Comparison of ENCODE assay signal across 1 cellular context in the genomic region with DNA sequence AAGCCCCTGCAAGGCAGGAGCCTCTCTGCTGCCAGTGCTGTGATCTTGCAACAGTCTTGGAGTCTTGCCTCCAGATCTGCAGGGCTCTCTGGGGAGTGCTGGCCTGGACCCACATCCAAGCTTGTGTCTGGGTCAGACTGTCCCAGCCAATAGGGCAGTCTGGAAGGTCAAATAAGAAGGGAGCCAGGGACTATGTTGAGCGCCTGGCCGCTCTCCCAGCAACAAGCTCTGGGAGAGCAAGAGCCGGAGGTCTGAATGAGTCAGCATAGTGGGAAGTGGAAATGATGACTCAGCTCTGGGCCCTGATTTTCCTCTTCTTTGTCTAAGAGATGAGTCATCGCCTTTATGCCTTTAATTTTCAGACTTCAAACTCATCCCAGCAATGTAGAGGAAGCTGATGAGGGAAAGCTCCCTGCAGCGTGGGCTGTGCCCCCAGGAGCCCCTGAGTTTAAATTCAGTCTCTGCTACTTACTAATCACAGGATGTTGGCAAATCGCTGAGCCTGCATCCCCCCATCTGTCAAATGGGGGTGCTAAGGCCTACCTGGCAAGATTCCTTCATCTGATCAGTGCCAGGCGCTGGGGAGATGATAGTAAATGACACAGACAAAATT.
TF ChIP-seq lines count a peak whose summit lies in the region.

No MANE protein-coding gene starts in this region.

TF ChIP-seq in HepG2, 621 proteins besides CTCF, POLR2A, EP300 and RAD21 (continued from another document and continues in another):
- TF ChIP-seq, protein P1, sequence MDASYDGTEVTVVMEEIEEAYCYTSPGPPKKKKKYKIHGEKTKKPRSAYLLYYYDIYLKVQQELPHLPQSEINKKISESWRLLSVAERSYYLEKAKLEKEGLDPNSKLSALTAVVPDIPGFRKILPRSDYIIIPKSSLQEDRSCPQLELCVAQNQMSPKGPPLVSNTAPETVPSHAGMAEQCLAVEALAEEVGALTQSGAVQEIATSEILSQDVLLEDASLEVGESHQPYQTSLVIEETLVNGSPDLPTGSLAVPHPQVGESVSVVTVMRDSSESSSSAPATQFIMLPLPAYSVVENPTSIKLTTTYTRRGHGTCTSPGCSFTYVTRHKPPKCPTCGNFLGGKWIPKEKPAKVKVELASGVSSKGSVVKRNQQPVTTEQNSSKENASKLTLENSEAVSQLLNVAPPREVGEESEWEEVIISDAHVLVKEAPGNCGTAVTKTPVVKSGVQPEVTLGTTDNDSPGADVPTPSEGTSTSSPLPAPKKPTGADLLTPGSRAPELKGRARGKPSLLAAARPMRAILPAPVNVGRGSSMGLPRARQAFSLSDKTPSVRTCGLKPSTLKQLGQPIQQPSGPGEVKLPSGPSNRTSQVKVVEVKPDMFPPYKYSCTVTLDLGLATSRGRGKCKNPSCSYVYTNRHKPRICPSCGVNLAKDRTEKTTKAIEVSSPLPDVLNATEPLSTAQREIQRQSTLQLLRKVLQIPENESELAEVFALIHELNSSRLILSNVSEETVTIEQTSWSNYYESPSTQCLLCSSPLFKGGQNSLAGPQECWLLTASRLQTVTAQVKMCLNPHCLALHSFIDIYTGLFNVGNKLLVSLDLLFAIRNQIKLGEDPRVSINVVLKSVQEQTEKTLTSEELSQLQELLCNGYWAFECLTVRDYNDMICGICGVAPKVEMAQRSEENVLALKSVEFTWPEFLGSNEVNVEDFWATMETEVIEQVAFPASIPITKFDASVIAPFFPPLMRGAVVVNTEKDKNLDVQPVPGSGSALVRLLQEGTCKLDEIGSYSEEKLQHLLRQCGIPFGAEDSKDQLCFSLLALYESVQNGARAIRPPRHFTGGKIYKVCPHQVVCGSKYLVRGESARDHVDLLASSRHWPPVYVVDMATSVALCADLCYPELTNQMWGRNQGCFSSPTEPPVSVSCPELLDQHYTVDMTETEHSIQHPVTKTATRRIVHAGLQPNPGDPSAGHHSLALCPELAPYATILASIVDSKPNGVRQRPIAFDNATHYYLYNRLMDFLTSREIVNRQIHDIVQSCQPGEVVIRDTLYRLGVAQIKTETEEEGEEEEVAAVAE (CRISPR knock-in tag; IDR thresholded peaks at IDR 0.05; ENCODE audit: borderline replicate concordance), result no peak
- TF ChIP-seq, protein P2, sequence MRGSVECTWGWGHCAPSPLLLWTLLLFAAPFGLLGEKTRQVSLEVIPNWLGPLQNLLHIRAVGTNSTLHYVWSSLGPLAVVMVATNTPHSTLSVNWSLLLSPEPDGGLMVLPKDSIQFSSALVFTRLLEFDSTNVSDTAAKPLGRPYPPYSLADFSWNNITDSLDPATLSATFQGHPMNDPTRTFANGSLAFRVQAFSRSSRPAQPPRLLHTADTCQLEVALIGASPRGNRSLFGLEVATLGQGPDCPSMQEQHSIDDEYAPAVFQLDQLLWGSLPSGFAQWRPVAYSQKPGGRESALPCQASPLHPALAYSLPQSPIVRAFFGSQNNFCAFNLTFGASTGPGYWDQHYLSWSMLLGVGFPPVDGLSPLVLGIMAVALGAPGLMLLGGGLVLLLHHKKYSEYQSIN (CRISPR knock-in tag; IDR thresholded peaks at IDR 0.05; ENCODE audit: borderline replicate concordance), result no peak
- TF ChIP-seq, protein P3, sequence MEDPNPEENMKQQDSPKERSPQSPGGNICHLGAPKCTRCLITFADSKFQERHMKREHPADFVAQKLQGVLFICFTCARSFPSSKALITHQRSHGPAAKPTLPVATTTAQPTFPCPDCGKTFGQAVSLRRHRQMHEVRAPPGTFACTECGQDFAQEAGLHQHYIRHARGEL (CRISPR knock-in tag; IDR thresholded peaks at IDR 0.05), result no peak
- TF ChIP-seq ZNF772 (CRISPR knock-in tag; IDR thresholded peaks at IDR 0.05) (no peak), ZBTB3 (CRISPR knock-in tag; IDR thresholded peaks at IDR 0.05; ENCODE audit: borderline replicate concordance, low read depth) (0 out of 2 replicates have a peak, but pooled peaks have one; percentile 64), MBD4 (IDR thresholded peaks at IDR 0.05; ENCODE audit: borderline replicate concordance, low read length) (no peak), SIX4 (CRISPR knock-in tag; IDR thresholded peaks at IDR 0.05) (no peak), ZFX (CRISPR knock-in tag; IDR thresholded peaks at IDR 0.05; ENCODE audit: low read depth) (peak; percentile 72; the same call in 1 of the 2 replicates), GLI4 (CRISPR knock-in tag; IDR thresholded peaks at IDR 0.05; ENCODE audit: borderline replicate concordance) (no peak), TCF7L2 (IDR thresholded peaks at IDR 0.05; ENCODE audit: low read depth, low read length) (no peak), GABPA (IDR thresholded peaks at IDR 0.05; ENCODE audit: low read depth, low read length) (no peak), GABPA (CRISPR knock-in tag; IDR thresholded peaks at IDR 0.05; ENCODE audit: low read depth) (0 out of 2 replicates have a peak, but pooled peaks have one; percentile 27), KAT8 (CRISPR knock-in tag; IDR thresholded peaks at IDR 0.05) (peak; percentile 63; the same call in 1 of the 2 replicates), RFX3 (CRISPR knock-in tag; IDR thresholded peaks at IDR 0.05) (no peak), SYNCRIP (IDR thresholded peaks at IDR 0.05; ENCODE audit: insufficient read depth, low read depth, low read length) (no peak), CEBPB (IDR thresholded peaks at IDR 0.05; ENCODE audit: borderline replicate concordance, low read depth, low read length) (no peak), ZNF546 (CRISPR knock-in tag; conservative IDR thresholded peaks at IDR 0.05) (no peak), ZNF614 (CRISPR knock-in tag; IDR thresholded peaks at IDR 0.05; ENCODE audit: borderline replicate concordance) (0 out of 2 replicates have a peak, but pooled peaks have one; percentile 29), SNAPC2 (CRISPR knock-in tag; IDR thresholded peaks at IDR 0.05) (no peak), ZNF260 (CRISPR knock-in tag; IDR thresholded peaks at IDR 0.05; ENCODE audit: borderline replicate concordance, low read depth) (no peak), ZNF446 (CRISPR knock-in tag; IDR thresholded peaks at IDR 0.05) (no peak), FOSL1 (CRISPR knock-in tag; IDR thresholded peaks at IDR 0.05; ENCODE audit: borderline replicate concordance) (peak; percentile 90), ZNF496 (CRISPR knock-in tag; IDR thresholded peaks at IDR 0.05; ENCODE audit: insufficient replicate concordance) (no peak), SMARCE1 (IDR thresholded peaks at IDR 0.05; ENCODE audit: borderline replicate concordance) (no peak), TOE1 (CRISPR knock-in tag; IDR thresholded peaks at IDR 0.05) (no peak), IKZF1 (IDR thresholded peaks at IDR 0.05) (no peak), ZNF781 (CRISPR knock-in tag; IDR thresholded peaks at IDR 0.05; ENCODE audit: borderline replicate concordance, not compliant biosample characterization) (no peak), ZFP62 (CRISPR knock-in tag; IDR thresholded peaks at IDR 0.05) (no peak), SRY (CRISPR knock-in tag; IDR thresholded peaks at IDR 0.05) (no peak), TBX2 (CRISPR knock-in tag; IDR thresholded peaks at IDR 0.05; ENCODE audit: borderline replicate concordance) (no peak), ZNF567 (CRISPR knock-in tag; IDR thresholded peaks at IDR 0.05; ENCODE audit: borderline replicate concordance) (0 out of 2 replicates have a peak, but pooled peaks have one; percentile 11), ZNF672 (CRISPR knock-in tag; IDR thresholded peaks at IDR 0.05) (no peak), XBP1 (CRISPR knock-in tag; IDR thresholded peaks at IDR 0.05) (0 out of 2 replicates have a peak, but pooled peaks have one; percentile 60), SALL2 (CRISPR knock-in tag; IDR thresholded peaks at IDR 0.05) (0 out of 2 replicates have a peak, but pooled peaks have one; percentile 57), ZSCAN9 (CRISPR knock-in tag; IDR thresholded peaks at IDR 0.05; ENCODE audit: borderline replicate concordance) (no peak), ZNF232 (CRISPR knock-in tag; IDR thresholded peaks at IDR 0.05; ENCODE audit: borderline replicate concordance) (no peak), HDAC6 (IDR thresholded peaks at IDR 0.05; ENCODE audit: low read depth, low read length) (no peak)
- TF ChIP-seq, protein P4, sequence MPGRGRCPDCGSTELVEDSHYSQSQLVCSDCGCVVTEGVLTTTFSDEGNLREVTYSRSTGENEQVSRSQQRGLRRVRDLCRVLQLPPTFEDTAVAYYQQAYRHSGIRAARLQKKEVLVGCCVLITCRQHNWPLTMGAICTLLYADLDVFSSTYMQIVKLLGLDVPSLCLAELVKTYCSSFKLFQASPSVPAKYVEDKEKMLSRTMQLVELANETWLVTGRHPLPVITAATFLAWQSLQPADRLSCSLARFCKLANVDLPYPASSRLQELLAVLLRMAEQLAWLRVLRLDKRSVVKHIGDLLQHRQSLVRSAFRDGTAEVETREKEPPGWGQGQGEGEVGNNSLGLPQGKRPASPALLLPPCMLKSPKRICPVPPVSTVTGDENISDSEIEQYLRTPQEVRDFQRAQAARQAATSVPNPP (CRISPR knock-in tag; IDR thresholded peaks at IDR 0.05), result no peak
- TF ChIP-seq, protein P5, sequence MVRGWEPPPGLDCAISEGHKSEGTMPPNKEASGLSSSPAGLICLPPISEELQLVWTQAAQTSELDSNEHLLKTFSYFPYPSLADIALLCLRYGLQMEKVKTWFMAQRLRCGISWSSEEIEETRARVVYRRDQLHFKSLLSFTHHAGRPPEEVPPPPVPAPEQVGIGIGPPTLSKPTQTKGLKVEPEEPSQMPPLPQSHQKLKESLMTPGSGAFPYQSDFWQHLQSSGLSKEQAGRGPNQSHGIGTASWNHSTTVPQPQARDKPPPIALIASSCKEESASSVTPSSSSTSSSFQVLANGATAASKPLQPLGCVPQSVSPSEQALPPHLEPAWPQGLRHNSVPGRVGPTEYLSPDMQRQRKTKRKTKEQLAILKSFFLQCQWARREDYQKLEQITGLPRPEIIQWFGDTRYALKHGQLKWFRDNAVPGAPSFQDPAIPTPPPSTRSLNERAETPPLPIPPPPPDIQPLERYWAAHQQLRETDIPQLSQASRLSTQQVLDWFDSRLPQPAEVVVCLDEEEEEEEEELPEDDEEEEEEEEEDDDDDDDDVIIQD (CRISPR knock-in tag; IDR thresholded peaks at IDR 0.05; ENCODE audit: low read depth), result 0 out of 2 replicates have a peak, but pooled peaks have one; percentile 40
- TF ChIP-seq, protein P6, sequence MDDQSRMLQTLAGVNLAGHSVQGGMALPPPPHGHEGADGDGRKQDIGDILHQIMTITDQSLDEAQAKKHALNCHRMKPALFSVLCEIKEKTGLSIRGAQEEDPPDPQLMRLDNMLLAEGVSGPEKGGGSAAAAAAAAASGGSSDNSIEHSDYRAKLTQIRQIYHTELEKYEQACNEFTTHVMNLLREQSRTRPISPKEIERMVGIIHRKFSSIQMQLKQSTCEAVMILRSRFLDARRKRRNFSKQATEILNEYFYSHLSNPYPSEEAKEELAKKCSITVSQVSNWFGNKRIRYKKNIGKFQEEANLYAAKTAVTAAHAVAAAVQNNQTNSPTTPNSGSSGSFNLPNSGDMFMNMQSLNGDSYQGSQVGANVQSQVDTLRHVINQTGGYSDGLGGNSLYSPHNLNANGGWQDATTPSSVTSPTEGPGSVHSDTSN (CRISPR knock-in tag; IDR thresholded peaks at IDR 0.05; ENCODE audit: borderline replicate concordance), result no peak
- TF ChIP-seq, protein P7, sequence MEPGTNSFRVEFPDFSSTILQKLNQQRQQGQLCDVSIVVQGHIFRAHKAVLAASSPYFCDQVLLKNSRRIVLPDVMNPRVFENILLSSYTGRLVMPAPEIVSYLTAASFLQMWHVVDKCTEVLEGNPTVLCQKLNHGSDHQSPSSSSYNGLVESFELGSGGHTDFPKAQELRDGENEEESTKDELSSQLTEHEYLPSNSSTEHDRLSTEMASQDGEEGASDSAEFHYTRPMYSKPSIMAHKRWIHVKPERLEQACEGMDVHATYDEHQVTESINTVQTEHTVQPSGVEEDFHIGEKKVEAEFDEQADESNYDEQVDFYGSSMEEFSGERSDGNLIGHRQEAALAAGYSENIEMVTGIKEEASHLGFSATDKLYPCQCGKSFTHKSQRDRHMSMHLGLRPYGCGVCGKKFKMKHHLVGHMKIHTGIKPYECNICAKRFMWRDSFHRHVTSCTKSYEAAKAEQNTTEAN (CRISPR knock-in tag; conservative IDR thresholded peaks at IDR 0.05), result no peak
- TF ChIP-seq, protein P8, sequence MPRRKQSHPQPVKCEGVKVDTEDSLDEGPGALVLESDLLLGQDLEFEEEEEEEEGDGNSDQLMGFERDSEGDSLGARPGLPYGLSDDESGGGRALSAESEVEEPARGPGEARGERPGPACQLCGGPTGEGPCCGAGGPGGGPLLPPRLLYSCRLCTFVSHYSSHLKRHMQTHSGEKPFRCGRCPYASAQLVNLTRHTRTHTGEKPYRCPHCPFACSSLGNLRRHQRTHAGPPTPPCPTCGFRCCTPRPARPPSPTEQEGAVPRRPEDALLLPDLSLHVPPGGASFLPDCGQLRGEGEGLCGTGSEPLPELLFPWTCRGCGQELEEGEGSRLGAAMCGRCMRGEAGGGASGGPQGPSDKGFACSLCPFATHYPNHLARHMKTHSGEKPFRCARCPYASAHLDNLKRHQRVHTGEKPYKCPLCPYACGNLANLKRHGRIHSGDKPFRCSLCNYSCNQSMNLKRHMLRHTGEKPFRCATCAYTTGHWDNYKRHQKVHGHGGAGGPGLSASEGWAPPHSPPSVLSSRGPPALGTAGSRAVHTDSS (CRISPR knock-in tag; conservative IDR thresholded peaks at IDR 0.05), result no peak
- TF ChIP-seq, protein P9, sequence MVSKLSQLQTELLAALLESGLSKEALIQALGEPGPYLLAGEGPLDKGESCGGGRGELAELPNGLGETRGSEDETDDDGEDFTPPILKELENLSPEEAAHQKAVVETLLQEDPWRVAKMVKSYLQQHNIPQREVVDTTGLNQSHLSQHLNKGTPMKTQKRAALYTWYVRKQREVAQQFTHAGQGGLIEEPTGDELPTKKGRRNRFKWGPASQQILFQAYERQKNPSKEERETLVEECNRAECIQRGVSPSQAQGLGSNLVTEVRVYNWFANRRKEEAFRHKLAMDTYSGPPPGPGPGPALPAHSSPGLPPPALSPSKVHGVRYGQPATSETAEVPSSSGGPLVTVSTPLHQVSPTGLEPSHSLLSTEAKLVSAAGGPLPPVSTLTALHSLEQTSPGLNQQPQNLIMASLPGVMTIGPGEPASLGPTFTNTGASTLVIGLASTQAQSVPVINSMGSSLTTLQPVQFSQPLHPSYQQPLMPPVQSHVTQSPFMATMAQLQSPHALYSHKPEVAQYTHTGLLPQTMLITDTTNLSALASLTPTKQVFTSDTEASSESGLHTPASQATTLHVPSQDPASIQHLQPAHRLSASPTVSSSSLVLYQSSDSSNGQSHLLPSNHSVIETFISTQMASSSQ (IDR thresholded peaks at IDR 0.05; ENCODE audit: low read depth), result no peak
- TF ChIP-seq, protein P9 (CRISPR knock-in tag; IDR thresholded peaks at IDR 0.05; ENCODE audit: borderline replicate concordance), result peak; percentile 53; the same call in 1 of the 2 replicates
